Comparison of ENCODE assay signal across 1 cellular context in the genomic region with DNA sequence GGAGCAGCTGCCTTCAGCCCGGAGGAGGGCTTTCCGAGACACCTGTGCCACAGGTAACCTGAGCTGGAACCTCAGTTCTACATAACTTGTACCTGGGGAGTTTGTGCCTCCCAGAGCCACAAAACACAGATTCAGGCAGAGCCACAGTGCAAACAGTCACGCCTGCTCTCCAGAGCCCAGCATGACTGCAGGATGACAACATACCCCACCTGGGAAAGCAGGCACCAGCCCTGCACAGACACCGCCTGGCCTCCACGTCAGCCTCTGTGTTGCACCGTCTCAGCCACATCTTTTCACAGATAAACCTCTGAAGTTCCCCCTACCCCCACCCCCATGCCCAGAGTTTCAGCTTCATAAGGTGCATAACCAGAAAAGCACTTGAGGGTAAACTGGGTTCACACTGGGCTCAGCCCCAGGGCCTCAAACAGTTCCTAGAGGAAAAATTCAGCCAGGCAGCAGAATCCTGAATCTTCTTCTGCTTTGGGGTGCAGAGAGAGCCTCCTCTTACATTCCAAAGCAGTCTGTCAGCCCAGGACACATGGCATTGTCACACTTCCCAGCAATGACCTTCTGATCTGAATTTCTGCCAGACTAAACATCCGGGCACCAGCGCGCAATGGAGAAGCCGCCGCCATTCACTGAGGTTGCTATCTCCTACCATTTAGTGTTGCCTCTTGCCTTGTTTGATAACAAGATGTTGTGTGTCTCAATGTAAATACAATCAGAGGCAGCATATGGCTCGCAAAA.
TF ChIP-seq lines count a peak whose summit lies in the region.

No MANE protein-coding gene starts in this region.

TF ChIP-seq in HEK293, 187 proteins besides CTCF, POLR2A, EP300 and RAD21 (continued from another document):
- TF ChIP-seq, protein P1, sequence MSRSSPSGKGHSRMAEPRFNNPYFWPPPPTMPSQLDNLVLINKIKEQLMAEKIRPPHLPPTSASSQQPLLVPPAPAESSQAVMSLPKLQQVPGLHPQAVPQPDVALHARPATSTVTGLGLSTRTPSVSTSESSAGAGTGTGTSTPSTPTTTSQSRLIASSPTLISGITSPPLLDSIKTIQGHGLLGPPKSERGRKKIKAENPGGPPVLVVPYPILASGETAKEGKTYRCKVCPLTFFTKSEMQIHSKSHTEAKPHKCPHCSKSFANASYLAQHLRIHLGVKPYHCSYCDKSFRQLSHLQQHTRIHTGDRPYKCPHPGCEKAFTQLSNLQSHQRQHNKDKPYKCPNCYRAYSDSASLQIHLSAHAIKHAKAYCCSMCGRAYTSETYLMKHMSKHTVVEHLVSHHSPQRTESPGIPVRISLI (tag by site-specific recombination; IDR thresholded peaks at IDR 0.05) = no peak
- no peak for TF ChIP-seq ZNF416 (tag by site-specific recombination; IDR thresholded peaks at IDR 0.05)
- TF ChIP-seq, protein P2, sequence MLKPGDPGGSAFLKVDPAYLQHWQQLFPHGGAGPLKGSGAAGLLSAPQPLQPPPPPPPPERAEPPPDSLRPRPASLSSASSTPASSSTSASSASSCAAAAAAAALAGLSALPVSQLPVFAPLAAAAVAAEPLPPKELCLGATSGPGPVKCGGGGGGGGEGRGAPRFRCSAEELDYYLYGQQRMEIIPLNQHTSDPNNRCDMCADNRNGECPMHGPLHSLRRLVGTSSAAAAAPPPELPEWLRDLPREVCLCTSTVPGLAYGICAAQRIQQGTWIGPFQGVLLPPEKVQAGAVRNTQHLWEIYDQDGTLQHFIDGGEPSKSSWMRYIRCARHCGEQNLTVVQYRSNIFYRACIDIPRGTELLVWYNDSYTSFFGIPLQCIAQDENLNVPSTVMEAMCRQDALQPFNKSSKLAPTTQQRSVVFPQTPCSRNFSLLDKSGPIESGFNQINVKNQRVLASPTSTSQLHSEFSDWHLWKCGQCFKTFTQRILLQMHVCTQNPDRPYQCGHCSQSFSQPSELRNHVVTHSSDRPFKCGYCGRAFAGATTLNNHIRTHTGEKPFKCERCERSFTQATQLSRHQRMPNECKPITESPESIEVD (tag by site-specific recombination; IDR thresholded peaks at IDR 0.05) = no peak
- no peak for TF ChIP-seq ZNF157 (tag by site-specific recombination; IDR thresholded peaks at IDR 0.05)
- 0 out of 2 replicates have a peak, but pooled peaks have one; percentile 7 for TF ChIP-seq GLIS1 (tag by site-specific recombination; IDR thresholded peaks at IDR 0.05)
- TF ChIP-seq ZNF169 (tag by site-specific recombination; IDR thresholded peaks at IDR 0.05) = no peak
- TF ChIP-seq, protein P3, sequence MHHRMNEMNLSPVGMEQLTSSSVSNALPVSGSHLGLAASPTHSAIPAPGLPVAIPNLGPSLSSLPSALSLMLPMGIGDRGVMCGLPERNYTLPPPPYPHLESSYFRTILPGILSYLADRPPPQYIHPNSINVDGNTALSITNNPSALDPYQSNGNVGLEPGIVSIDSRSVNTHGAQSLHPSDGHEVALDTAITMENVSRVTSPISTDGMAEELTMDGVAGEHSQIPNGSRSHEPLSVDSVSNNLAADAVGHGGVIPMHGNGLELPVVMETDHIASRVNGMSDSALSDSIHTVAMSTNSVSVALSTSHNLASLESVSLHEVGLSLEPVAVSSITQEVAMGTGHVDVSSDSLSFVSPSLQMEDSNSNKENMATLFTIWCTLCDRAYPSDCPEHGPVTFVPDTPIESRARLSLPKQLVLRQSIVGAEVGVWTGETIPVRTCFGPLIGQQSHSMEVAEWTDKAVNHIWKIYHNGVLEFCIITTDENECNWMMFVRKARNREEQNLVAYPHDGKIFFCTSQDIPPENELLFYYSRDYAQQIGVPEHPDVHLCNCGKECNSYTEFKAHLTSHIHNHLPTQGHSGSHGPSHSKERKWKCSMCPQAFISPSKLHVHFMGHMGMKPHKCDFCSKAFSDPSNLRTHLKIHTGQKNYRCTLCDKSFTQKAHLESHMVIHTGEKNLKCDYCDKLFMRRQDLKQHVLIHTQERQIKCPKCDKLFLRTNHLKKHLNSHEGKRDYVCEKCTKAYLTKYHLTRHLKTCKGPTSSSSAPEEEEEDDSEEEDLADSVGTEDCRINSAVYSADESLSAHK (tag by site-specific recombination; IDR thresholded peaks at IDR 0.05) = no peak
- TF ChIP-seq, protein P4, sequence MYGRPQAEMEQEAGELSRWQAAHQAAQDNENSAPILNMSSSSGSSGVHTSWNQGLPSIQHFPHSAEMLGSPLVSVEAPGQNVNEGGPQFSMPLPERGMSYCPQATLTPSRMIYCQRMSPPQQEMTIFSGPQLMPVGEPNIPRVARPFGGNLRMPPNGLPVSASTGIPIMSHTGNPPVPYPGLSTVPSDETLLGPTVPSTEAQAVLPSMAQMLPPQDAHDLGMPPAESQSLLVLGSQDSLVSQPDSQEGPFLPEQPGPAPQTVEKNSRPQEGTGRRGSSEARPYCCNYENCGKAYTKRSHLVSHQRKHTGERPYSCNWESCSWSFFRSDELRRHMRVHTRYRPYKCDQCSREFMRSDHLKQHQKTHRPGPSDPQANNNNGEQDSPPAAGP (tag by site-specific recombination; IDR thresholded peaks at IDR 0.05) = peak; percentile 90
- peak; percentile 75 for TF ChIP-seq ZBTB20 (tag by site-specific recombination; IDR thresholded peaks at IDR 0.05)
TF ChIP-seq in HEK293: peak in this region for 4.
